Comparison of ENCODE assay signal across 17 cellular contexts in the genomic region with DNA sequence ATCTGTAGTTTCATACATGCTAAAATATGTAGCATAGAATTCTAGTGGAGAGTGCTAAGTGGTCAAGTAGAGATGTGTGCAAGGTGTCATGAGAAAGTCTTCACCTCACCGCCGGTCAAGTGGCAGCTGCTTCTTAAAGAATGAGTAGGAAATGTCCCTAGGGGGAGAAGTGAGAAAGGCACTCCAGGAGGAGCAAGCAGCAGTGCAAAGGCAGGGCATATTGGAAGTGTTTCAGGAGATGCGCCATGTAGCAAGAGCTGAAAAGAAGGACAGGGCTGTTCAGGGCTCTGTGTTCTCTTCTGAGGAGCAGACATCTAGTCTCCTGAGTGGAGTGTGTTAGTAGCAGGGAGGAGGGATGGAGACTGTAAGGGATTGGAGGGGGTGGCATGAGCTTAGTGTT.
"Had no signal": no experiment of that assay in that cellular context is flagged by ENCODE, and none has a peak within 500 bp of the region (broad histone marks: within the 10 kb centered on the region; RNA-seq: fewer than 3 reads in every experiment).

No MANE protein-coding gene starts in this region.

- H3K4me1 ChIP-seq: pancreas, uterus had no signal

- H3K27ac ChIP-seq: epithelial cell of prostate, heart right ventricle, pancreas, tibial nerve, uterus had no signal

- H3K36me3 ChIP-seq: heart right ventricle, pancreas, tibial nerve, uterus had no signal

- ATAC-seq: activated T-helper 17 cell treated with anti-CD3 and anti-CD28 coated beads, Interleukin-2, amount 50 U/mL, for 72 hours; heart right ventricle; left lobe of liver; pancreas; stimulated activated memory B cell treated with anti-CD40 and anti-IgM and Interleukin-4, amounts not matched to agents 10 μg/mL and 1 μg/mL and 100 μg/mL, for 72 hours had no signal

- H3K9me3 ChIP-seq: heart right ventricle, pancreas, tibial nerve, uterus had no signal

- H3K27me3 ChIP-seq: pancreas, tibial nerve, uterus had no signal

- DNase-seq: activated CD4-positive, alpha-beta T cell treated with anti-CD3 and anti-CD28 coated beads, Interleukin-2, amount 50 U/mL, for 4 hours; activated CD4-positive, CD25-positive, alpha-beta regulatory T cell treated with anti-CD3 and anti-CD28 coated beads, Interleukin-2, amount 50 U/mL, for 72 hours; activated naive CD4-positive, alpha-beta T cell treated with Interleukin-2 at 50 U/mL for 16 hours; cerebellar nuclear complex; effector memory CD4-positive, alpha-beta T cell; heart right ventricle; islet precursor cell; naive B cell; pancreas; stimulated activated CD4-positive, alpha-beta T cell treated with anti-CD3 and anti-CD28 coated beads, Interleukin-12 subunit alpha, Interleukin-12 subunit beta, amount 100 ng/mL, for 4 hours; T-helper 9 cell; uterus had no signal

- H3K4me3 ChIP-seq: heart right ventricle, pancreas, tibial nerve, uterus had no signal
